10 cellular contexts compared by ENCODE assay signal in the genomic region with DNA sequence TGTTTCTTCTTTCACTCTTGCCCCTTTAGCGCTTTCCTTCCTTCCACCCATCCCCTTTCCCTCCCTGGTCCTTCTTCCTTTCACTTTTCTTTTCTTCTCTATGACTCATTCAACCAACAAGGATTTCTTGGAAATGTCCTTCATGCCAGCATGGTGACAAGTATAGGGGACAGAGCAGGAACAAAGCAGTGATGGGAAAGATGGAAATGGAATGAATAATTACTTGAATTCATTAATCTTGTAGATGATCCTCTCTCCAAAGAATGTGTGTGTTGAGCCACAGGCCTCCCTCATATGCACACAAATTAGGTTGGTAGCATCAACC. TPM values are rescaled to one million over a fixed set of nuclear protein-coding genes. Genes with fewer than 3 reads are reported as not detected.
DNase-seq lines count a peak whose midpoint lies in the region; ATAC-seq and TF ChIP-seq lines count a peak whose summit lies in the region.
"Had no signal": no experiment of that assay in that cellular context is flagged by ENCODE, and none has a peak within 500 bp of the region (broad histone marks: within the 10 kb centered on the region; RNA-seq: fewer than 3 reads in every experiment).

No MANE protein-coding gene starts in this region.

- H4K20me1 ChIP-seq in DOHH2 (ENCODE audit: control insufficient read depth, insufficient read depth, low read depth, low read length) (no peaks in the 10 kb centered on the region), PC-3 (ENCODE audit: low read length) (no peaks in the 10 kb centered on the region)

- no peaks in the 10 kb centered on the region for H3K9me2 ChIP-seq in DOHH2 (replicated peaks; ENCODE audit: control insufficient read depth, low read length)
- no peaks in the 10 kb centered on the region for H3K9me2 ChIP-seq in PC-3 (replicated peaks; ENCODE audit: low read length)

- H3K4me1 ChIP-seq in DOHH2 (ENCODE audit: control insufficient read depth, low read length) (peaks cover 22% of the 10 kb centered on the region), PC-3 (ENCODE audit: insufficient read depth, low read length) (peaks cover 23% of the 10 kb centered on the region), esophagus (ENCODE audit: control insufficient read depth in 2 of 2, insufficient read depth in 2 of 2, low read length in 1 of 2) (peaks cover 0 to 20% of the 10 kb centered on the region in 2 donors), rectal smooth muscle tissue (ENCODE audit: control insufficient read depth, insufficient read depth, low read length) (peaks cover 11% of the 10 kb centered on the region)

- no peaks in the 10 kb centered on the region for H3F3A ChIP-seq in DOHH2 (ENCODE audit: control insufficient read depth, insufficient read depth)
- no peaks in the 10 kb centered on the region for H3F3A ChIP-seq in PC-3 (ENCODE audit: low read length, unreplicated experiment)

- ATAC-seq in PC-3 (peak; percentile 48), HG03378 (IDR thresholded peaks at IDR 0.05; ENCODE audit: unreplicated experiment) (no peak), GM19455 (IDR thresholded peaks at IDR 0.05; ENCODE audit: unreplicated experiment) (no peak)

- no peak overlapping the region for H3K9ac ChIP-seq in PC-3 (ENCODE audit: low read length)
- H3K9ac ChIP-seq in rectal smooth muscle tissue (ENCODE audit: low read length), result no peak overlapping the region

- BruUV-seq in PC-3 (replicated peaks; lab: Mats Ljungman, UMichigan), result no TSS peak

- H3K4me2 ChIP-seq in DOHH2 (ENCODE audit: low read length) (peak overlapping the region; percentile 17; the same call in 1 of the 2 replicates), PC-3 (ENCODE audit: low read length) (peak overlapping the region; percentile 43; the same call in 1 of the 2 replicates)

- no peak overlapping the region for H2AFZ ChIP-seq in PC-3 (ENCODE audit: low read length)

- no peaks in the 10 kb centered on the region for H3K9me3 ChIP-seq in DOHH2 (ENCODE audit: control insufficient read depth, insufficient read depth, low read length)
- H3K9me3 ChIP-seq in PC-3 (ENCODE audit: low read length), result no peaks in the 10 kb centered on the region
- no peaks in the 10 kb centered on the region for H3K9me3 ChIP-seq in esophagus (ENCODE audit: control insufficient read depth in 2 of 2, insufficient read depth in 1 of 2, low read depth in 1 of 2, low read length in 1 of 2)

- H3K27ac ChIP-seq in DOHH2 (ENCODE audit: low read depth, low read length) (no peak overlapping the region), PC-3 (ENCODE audit: low read length) (no peak overlapping the region), esophagus (ENCODE audit: low read depth in 2 of 2, low read length in 1 of 2) (peak overlapping the region; percentile 89 to 97), rectal smooth muscle tissue (ENCODE audit: low read depth, low read length) (peak overlapping the region; percentile 88)
- H3K27ac ChIP-seq: foreskin keratinocyte had no signal

- H3K79me2 ChIP-seq in DOHH2 (ENCODE audit: control insufficient read depth, low read length), result no peaks in the 10 kb centered on the region
- no peaks in the 10 kb centered on the region for H3K79me2 ChIP-seq in PC-3 (ENCODE audit: low read length)

- no peaks in the 10 kb centered on the region for H3K27me3 ChIP-seq in DOHH2 (ENCODE audit: control insufficient read depth, low read length)
- no peaks in the 10 kb centered on the region for H3K27me3 ChIP-seq in PC-3 (ENCODE audit: low read length)
- no peaks in the 10 kb centered on the region for H3K27me3 ChIP-seq in esophagus (ENCODE audit: control insufficient read depth in 1 of 2, insufficient read depth in 2 of 2, low read length in 2 of 2)
- no peaks in the 10 kb centered on the region for H3K27me3 ChIP-seq in rectal smooth muscle tissue (ENCODE audit: control insufficient read depth, insufficient read depth, low read length)
- H3K27me3 ChIP-seq: foreskin keratinocyte had no signal

- no peak for TF ChIP-seq CTCF in DOHH2 (IDR thresholded peaks at IDR 0.05; ENCODE audit: low read depth, low read length, poor library complexity, severe bottlenecking)
- no peak for TF ChIP-seq CTCF in PC-3 (conservative IDR thresholded peaks at IDR 0.05; ENCODE audit: low read depth, low read length)

- POLR2A ChIA-PET in PC-3 (lab: Charles Lee; ENCODE audit: unreplicated experiment), result no interaction called here

- intact Hi-C loops in PC-3 (cut with micrococcal nuclease), result loop anchor here (2.0 kb wide), 1 partner anchor 17 kb away; the partner anchor contains the start of gene TMEM150A

- CTCF ChIA-PET in PC-3 (lab: Charles Lee), result no interaction called here

- peaks cover 23% of the 10 kb centered on the region for H3K36me3 ChIP-seq in DOHH2 (ENCODE audit: control insufficient read depth, low read length)
- H3K36me3 ChIP-seq in PC-3 (ENCODE audit: low read depth, low read length), result no peaks in the 10 kb centered on the region
- H3K36me3 ChIP-seq in esophagus (ENCODE audit: control insufficient read depth in 2 of 2, insufficient read depth in 2 of 2, low read length in 1 of 2), result peaks cover 6 to 7% of the 10 kb centered on the region in 2 donors
- H3K36me3 ChIP-seq in rectal smooth muscle tissue (ENCODE audit: control insufficient read depth, insufficient read depth, low read length), result peaks cover 2% of the 10 kb centered on the region

- 71 to 88% methylated on average over 1 of the region's 1 CpG for WGBS in esophagus, 2 donors

- H3K4me3 ChIP-seq in DOHH2 (ENCODE audit: low read length) (no peak overlapping the region), PC-3 (ENCODE audit: low read length) (no peak overlapping the region), esophagus (ENCODE audit: low read depth in 1 of 2, low read length in 2 of 2) (no peak overlapping the region), rectal smooth muscle tissue (ENCODE audit: low read length) (peak overlapping the region; percentile 75)

- DNase-seq in PC-3 (peak; percentile 51), Ammon's horn (ENCODE audit: low spot score) (no peak), GM19238 (ENCODE audit: insufficient read length, low spot score) (no peak)
- DNase-seq: H9 had no signal

RNA-seq across cellular contexts. Expression of gene VAMP5, which starts 1.5 kb away (rescaled TPM):
- 0.40 TPM in 1 of 2 replicates, not detected in the other for total RNA-seq in PC-3 (2014; rRNA removed)
- polyA plus RNA-seq in esophagus, result 10 to 100 TPM; 19.5 to 39.6 TPM

RNA-seq across cellular contexts. Expression of gene VAMP8, which starts 8.4 kb away (rescaled TPM):
- total RNA-seq in PC-3 (2014; rRNA removed), result 141 and 142 TPM in 2 replicates
- 100 to 1,000 TPM; 337 to 430 TPM for polyA plus RNA-seq in esophagus

RNA-seq across cellular contexts. Expression of gene RNF181, which starts 9.8 kb away (rescaled TPM):
- total RNA-seq in PC-3 (2014; rRNA removed), result 170 and 225 TPM in 2 replicates
- 100 to 1,000 TPM; 159 to 189 TPM for polyA plus RNA-seq in esophagus

RNA-seq across cellular contexts. Expression of gene TMEM150A, which starts 16.8 kb away (rescaled TPM):
- 3.9 and 4.9 TPM in 2 replicates for total RNA-seq in PC-3 (2014; rRNA removed)
- polyA plus RNA-seq in esophagus, result 1 to 10 TPM; 9.3 to 9.9 TPM

RNA-seq across cellular contexts. Expression of gene GGCX, which starts 24.4 kb away (rescaled TPM):
- 34.8 and 46.7 TPM in 2 replicates for total RNA-seq in PC-3 (2014; rRNA removed)
- 10 to 100 TPM; 10.2 to 18.1 TPM for polyA plus RNA-seq in esophagus

Comparison
In these comparisons a context has a peak if more than half of its experiments do, and no peak if none do; other contexts are left out.
1. H3K27ac ChIP-seq: peak in esophagus (2 of 2) and rectal smooth muscle tissue (single experiment); none in DOHH2 (single experiment) and PC-3 (single experiment).